26 cellular contexts compared by ENCODE assay signal in the genomic region with DNA sequence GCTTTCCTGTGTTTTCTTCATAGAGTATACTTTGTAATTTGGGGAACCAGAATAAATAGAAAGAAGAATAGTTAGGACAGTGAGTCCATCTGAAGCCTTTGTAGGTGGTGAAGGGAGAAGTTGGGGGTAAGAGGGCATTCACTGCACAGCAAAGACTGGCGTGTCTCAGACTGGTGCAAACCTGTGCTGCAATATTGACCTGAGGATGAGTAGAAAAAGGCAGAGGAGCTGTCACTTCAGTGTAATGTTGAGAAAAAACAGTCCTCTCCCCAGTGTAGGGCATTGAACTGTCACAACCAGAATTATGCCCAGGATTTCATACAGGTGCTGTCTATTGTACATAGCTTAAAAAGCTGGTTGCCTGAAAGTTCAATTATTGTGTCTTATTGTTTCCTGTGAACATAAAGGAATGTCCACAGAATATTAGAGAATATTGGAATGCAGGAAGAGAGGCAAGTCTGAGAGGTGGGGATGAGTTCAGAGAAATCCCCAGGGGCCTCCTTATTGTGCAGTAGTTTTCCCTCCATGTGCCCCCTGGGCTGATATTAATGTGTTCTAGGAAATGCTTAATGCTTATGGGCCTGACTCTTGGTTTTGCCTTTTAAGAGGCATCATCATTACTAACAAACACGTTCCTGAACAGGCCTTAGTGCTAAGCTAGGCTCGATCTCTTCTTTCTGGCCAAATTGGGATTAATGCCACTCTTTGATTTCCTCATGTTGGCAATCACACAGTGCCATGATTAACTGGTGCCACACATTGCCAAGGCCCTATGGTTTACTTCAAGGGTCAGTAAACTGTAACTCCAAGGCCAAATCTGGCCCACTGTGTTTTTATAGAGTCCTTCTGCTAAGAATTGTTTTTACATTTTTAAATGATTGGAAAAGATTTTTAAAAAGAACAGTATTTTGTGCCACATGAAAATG. TPM values are rescaled to one million over a fixed set of nuclear protein-coding genes. Genes with fewer than 3 reads are reported as not detected.
DNase-seq lines count a peak whose midpoint lies in the region; TF ChIP-seq lines count a peak whose summit lies in the region.
"Had no signal": no experiment of that assay in that cellular context is flagged by ENCODE, and none has a peak within 500 bp of the region (broad histone marks: within the 10 kb centered on the region; RNA-seq: fewer than 3 reads in every experiment).

No MANE protein-coding gene starts in this region.

- H3K27ac ChIP-seq in BLaER1 treated with 17β-estradiol and CSF1 and Interleukin-3, amounts not matched to agents 10 nM and 100 nM: no peak overlapping the region
- H3K27ac ChIP-seq in iPS-20b (ENCODE audit: low read length) (no peak overlapping the region), rectal smooth muscle tissue (ENCODE audit: low read depth, low read length) (peak overlapping the region; percentile 73), WERI-Rb-1 (no peak overlapping the region)
- H3K27ac ChIP-seq: HL-60, tibial nerve had no signal

- no peaks in the 10 kb centered on the region for H3K9me3 ChIP-seq in BLaER1 treated with 17β-estradiol and CSF1 and Interleukin-3, amounts not matched to agents 10 nM and 100 nM (replicated peaks in 1 of 11)
- no peaks in the 10 kb centered on the region for H3K9me3 ChIP-seq in iPS-20b (ENCODE audit: insufficient read depth, low read depth, low read length)
- no peaks in the 10 kb centered on the region for H3K9me3 ChIP-seq in WERI-Rb-1 (ENCODE audit: severe bottlenecking)
- H3K9me3 ChIP-seq: SK-N-SH, tibial nerve had no signal

- WGBS in lower leg skin, 2 donors: 73 to 81% methylated on average over 3 of the region's 3 CpGs

- peak overlapping the region in 8 of 11 experiments; percentile 44 to 88 (median 48); a peak in 10 of 22 replicates for H3K4me2 ChIP-seq in BLaER1 treated with 17β-estradiol and CSF1 and Interleukin-3, amounts not matched to agents 10 nM and 100 nM
- H3K4me2 ChIP-seq: SK-N-SH had no signal

- TF ChIP-seq POLR2A in lower leg skin (IDR thresholded peaks at IDR 0.05): no peak

- no peaks in the 10 kb centered on the region for H3K27me3 ChIP-seq in BLaER1 treated with 17β-estradiol and CSF1 and Interleukin-3, amounts not matched to agents 10 nM and 100 nM
- H3K27me3 ChIP-seq in iPS-20b (ENCODE audit: insufficient read depth, low read length) (no peaks in the 10 kb centered on the region), rectal smooth muscle tissue (ENCODE audit: control insufficient read depth, insufficient read depth, low read length) (no peaks in the 10 kb centered on the region), WERI-Rb-1 (ENCODE audit: insufficient read depth, low read depth, severe bottlenecking) (no peaks in the 10 kb centered on the region)
- H3K27me3 ChIP-seq: tibial nerve had no signal

- intact Hi-C loops in lower leg skin (cut with DNase I; ENCODE audit: low total_unique reads): no loop called here

- TF ChIP-seq CTCF in WERI-Rb-1 (IDR thresholded peaks at IDR 0.05; ENCODE audit: low read depth, low read length) (no peak), lower leg skin (IDR thresholded peaks at IDR 0.05) (no peak)

- H4K20me1 ChIP-seq in BLaER1 treated with 17β-estradiol and CSF1 and Interleukin-3, amounts not matched to agents 10 nM and 100 nM: peaks cover 0 to 82% (median 0%) of the 10 kb centered on the region in 11 experiments; a peak in 4 of 22 replicates

- no peak overlapping the region for H3K4me3 ChIP-seq in BLaER1 treated with 17β-estradiol and CSF1 and Interleukin-3, amounts not matched to agents 10 nM and 100 nM
- H3K4me3 ChIP-seq in iPS-20b (ENCODE audit: low read length) (0 out of 2 replicates have a peak overlapping the region, but pooled peaks have one; percentile 30), rectal smooth muscle tissue (ENCODE audit: low read length) (no peak overlapping the region), WERI-Rb-1 (ENCODE audit: low read depth, low read length) (no peak overlapping the region), lower leg skin (ENCODE audit: low read depth, poor library complexity, severe bottlenecking) (no peak overlapping the region)
- H3K4me3 ChIP-seq: tibial nerve had no signal

- peak; percentile 44 for DNase-seq in SK-N-DZ (ENCODE audit: low spot score)
- no peak for DNase-seq in stimulated activated CD4-positive, alpha-beta T cell treated with anti-CD3 and anti-CD28 coated beads, Interleukin-4, amount 100 ng/mL, for 1 hour
- no peak for DNase-seq in WERI-Rb-1
- no peak for DNase-seq in hypothalamus (lab: John Stamatoyannopoulos, UW)
- no peak for DNase-seq in lower leg skin (ENCODE audit: low spot score in 2 of 2)
- DNase-seq: activated CD4-positive, alpha-beta T cell treated with anti-CD3 and anti-CD28 coated beads, Interleukin-2, amount 50 U/mL, for 4 hours; activated CD8-positive, alpha-beta memory T cell treated with anti-CD3 and anti-CD28 coated beads, Interleukin-2, amount 10 ng/mL, durations not matched to agents 7 days and 5 days; activated T-cell treated with anti-CD3 and anti-CD28 coated beads, Interleukin-2, amount 50 U/mL, for 48 hours; CD8-positive, alpha-beta T cell; foreskin melanocyte; Kasumi-1; left colon; NCI-H1417 treated with DMSO at 0.1 percent for 48 hours; NCI-H2029 treated with DMSO at 0.1 percent for 48 hours; NCI-H524 treated with DMSO at 0.1 percent for 48 hours; NK-92 treated with Interleukin-12 subunit alpha and Interleukin-12 subunit beta, amount 100 ng/mL, for 24 hours; PC-3; posterior cingulate gyrus; SK-N-SH; stimulated activated CD4-positive, alpha-beta T cell treated with anti-CD3 and anti-CD28 coated beads, Interleukin-12 subunit alpha, Interleukin-12 subunit beta, amount 100 ng/mL, for 4 hours; stimulated activated CD4-positive, alpha-beta T cell treated with anti-CD3 and anti-CD28 coated beads, Interleukin-4, amount 100 ng/mL, for 24 hours had no signal

- H3K9ac ChIP-seq in BLaER1 treated with 17β-estradiol and CSF1 and Interleukin-3, amounts not matched to agents 10 nM and 100 nM: no peak overlapping the region
- H3K9ac ChIP-seq in iPS-20b (ENCODE audit: low read depth, low read length) (no peak overlapping the region), rectal smooth muscle tissue (ENCODE audit: low read length) (no peak overlapping the region)
- H3K9ac ChIP-seq: SK-N-SH had no signal

- H3K4me1 ChIP-seq in BLaER1 treated with 17β-estradiol and CSF1 and Interleukin-3, amounts not matched to agents 10 nM and 100 nM: peaks cover 19 to 38% (median 27%) of the 10 kb centered on the region in 10 experiments
- H3K4me1 ChIP-seq in iPS-20b (ENCODE audit: insufficient read depth, low read length): peaks cover 33% of the 10 kb centered on the region
- peaks cover 15% of the 10 kb centered on the region for H3K4me1 ChIP-seq in rectal smooth muscle tissue (ENCODE audit: control insufficient read depth, insufficient read depth, low read length)

- no peaks in the 10 kb centered on the region for H3K36me3 ChIP-seq in BLaER1 treated with 17β-estradiol and CSF1 and Interleukin-3, amounts not matched to agents 10 nM and 100 nM
- H3K36me3 ChIP-seq in iPS-20b (ENCODE audit: insufficient read depth, low read depth, low read length) (no peaks in the 10 kb centered on the region), rectal smooth muscle tissue (ENCODE audit: control insufficient read depth, insufficient read depth, low read length) (no peaks in the 10 kb centered on the region), WERI-Rb-1 (no peaks in the 10 kb centered on the region; the same call in 1 of the 2 replicates)
- H3K36me3 ChIP-seq: tibial nerve had no signal

RNA-seq across cellular contexts. Expression of gene DAPK1, which starts 34.0 kb away (rescaled TPM):
- polyA plus RNA-seq in SK-N-DZ (2014; cell fraction: cytosol; rRNA removed): 15.1 and 18.1 TPM in 2 replicates
- 17.5 and 31.7 TPM in 2 replicates for polyA plus RNA-seq in SK-N-DZ (2014; cell fraction: nucleus; rRNA removed)
- total RNA-seq in lower leg skin: 10 to 100 TPM in 2 of 4 donors, 1 to 10 TPM in 2; 8.8 to 18.3 (median 9.9) TPM
- total RNA-seq: PC-3 had no signal
